ENCODE assay signal across 1 cellular context in genomic region chr9:86354048-86354881, GRCh38.
TF ChIP-seq lines count a peak whose summit lies in the region.

Gene TUT7, minus strand, starts transcription at chr9:86354410. Its CDS starts 1,211 bp downstream, at chr9:86353199.

TF ChIP-seq in HEK293, 187 proteins besides CTCF, POLR2A, EP300 and RAD21 (continued from another document and continues in another):
- no peak for TF ChIP-seq ZSCAN18 (tag by site-specific recombination; IDR thresholded peaks at IDR 0.05)
- peak; percentile 77 for TF ChIP-seq ZBTB6 (tag by site-specific recombination; IDR thresholded peaks at IDR 0.05)
- TF ChIP-seq ZNF184 (tag by site-specific recombination; IDR thresholded peaks at IDR 0.05): peak; percentile 7; the same call in 1 of the 2 replicates
- TF ChIP-seq ZNF423 (tag by site-specific recombination; IDR thresholded peaks at IDR 0.05): peak; percentile 78
- no peak for TF ChIP-seq ZNF266 (tag by site-specific recombination; IDR thresholded peaks at IDR 0.05; ENCODE audit: low read depth)
- TF ChIP-seq ZNF169 (tag by site-specific recombination; IDR thresholded peaks at IDR 0.05): no peak
- TF ChIP-seq TRIM28 (IDR thresholded peaks at IDR 0.05; ENCODE audit: borderline replicate concordance, low read length): peak; percentile 49; the same call in 1 of the 2 replicates
- no peak for TF ChIP-seq ZNF214 (tag by site-specific recombination; IDR thresholded peaks at IDR 0.05; ENCODE audit: borderline replicate concordance)
- TF ChIP-seq ZNF707 (tag by site-specific recombination; IDR thresholded peaks at IDR 0.05): no peak
- TF ChIP-seq ZNF544 (tag by site-specific recombination; IDR thresholded peaks at IDR 0.05): no peak
- TF ChIP-seq ZNF114 (tag by site-specific recombination; IDR thresholded peaks at IDR 0.05): no peak
- TF ChIP-seq ZNF292 (tag by site-specific recombination; IDR thresholded peaks at IDR 0.05; ENCODE audit: borderline replicate concordance, low read depth): no peak
- TF ChIP-seq ZNF473 (tag by site-specific recombination; IDR thresholded peaks at IDR 0.05): no peak
- no peak for TF ChIP-seq ZNF585B (tag by site-specific recombination; IDR thresholded peaks at IDR 0.05)
- TF ChIP-seq GFI1B (tag by site-specific recombination; IDR thresholded peaks at IDR 0.05): no peak
- peak; percentile 71 for TF ChIP-seq ZFP69B (tag by site-specific recombination; IDR thresholded peaks at IDR 0.05)
- TF ChIP-seq ZNF513 (tag by site-specific recombination; IDR thresholded peaks at IDR 0.05): no peak; the same call in 1 of the 2 replicates
- TF ChIP-seq MZF1 (tag by site-specific recombination; IDR thresholded peaks at IDR 0.05; ENCODE audit: borderline replicate concordance): no peak; the same call in 1 of the 2 replicates
- peak; percentile 83 for TF ChIP-seq ZNF629 (tag by site-specific recombination; IDR thresholded peaks at IDR 0.05)
- TF ChIP-seq ZNF792 (tag by site-specific recombination; IDR thresholded peaks at IDR 0.05): no peak
- no peak for TF ChIP-seq RBAK (tag by site-specific recombination; IDR thresholded peaks at IDR 0.05)
- TF ChIP-seq ZNF621 (tag by site-specific recombination; IDR thresholded peaks at IDR 0.05): no peak
- peak; percentile 47; the same call in 1 of the 2 replicates for TF ChIP-seq ZNF518A (tag by site-specific recombination; conservative IDR thresholded peaks at IDR 0.05; ENCODE audit: low read depth)
- no peak for TF ChIP-seq ZNF791 (tag by site-specific recombination; IDR thresholded peaks at IDR 0.05)
- TF ChIP-seq ZFP37 (tag by site-specific recombination; IDR thresholded peaks at IDR 0.05): no peak; the same call in 1 of the 2 replicates
- TF ChIP-seq ZNF521 (tag by site-specific recombination; IDR thresholded peaks at IDR 0.05): no peak
- peak; percentile 25; the same call in 1 of the 2 replicates for TF ChIP-seq HOXC10 (CRISPR knock-in tag; IDR thresholded peaks at IDR 0.05)
- no peak; the same call in 1 of the 2 replicates for TF ChIP-seq ZNF623 (tag by site-specific recombination; IDR thresholded peaks at IDR 0.05)
- TF ChIP-seq ZNF175 (tag by site-specific recombination; IDR thresholded peaks at IDR 0.05): no peak
- peak; percentile 98 for TF ChIP-seq ZBTB20 (tag by site-specific recombination; IDR thresholded peaks at IDR 0.05)
- no peak for TF ChIP-seq ZNF146 (tag by site-specific recombination; IDR thresholded peaks at IDR 0.05)
- no peak for TF ChIP-seq ZNF548 (tag by site-specific recombination; IDR thresholded peaks at IDR 0.05)
- no peak for TF ChIP-seq ZNF514 (tag by site-specific recombination; IDR thresholded peaks at IDR 0.05)
- no peak for TF ChIP-seq ZNF274 (IDR thresholded peaks at IDR 0.05; ENCODE audit: low read length)
- no peak for TF ChIP-seq ZNF274 (tag by site-specific recombination; IDR thresholded peaks at IDR 0.05; ENCODE audit: borderline replicate concordance)
- TF ChIP-seq OVOL3 (tag by site-specific recombination; IDR thresholded peaks at IDR 0.05): 0 out of 2 replicates have a peak, but pooled peaks have one; percentile 56
- TF ChIP-seq ZNF426 (tag by site-specific recombination; IDR thresholded peaks at IDR 0.05): no peak
- TF ChIP-seq ZXDB (tag by site-specific recombination; IDR thresholded peaks at IDR 0.05): peak; percentile 88
- no peak for TF ChIP-seq ZNF362 (tag by site-specific recombination; IDR thresholded peaks at IDR 0.05)
- TF ChIP-seq ZNF639 (tag by site-specific recombination; IDR thresholded peaks at IDR 0.05): no peak; the same call in 1 of the 2 replicates
- peak; percentile 78 for TF ChIP-seq EGR2 (tag by site-specific recombination; IDR thresholded peaks at IDR 0.05; ENCODE audit: low read depth)
- no peak for TF ChIP-seq ZNF571 (tag by site-specific recombination; IDR thresholded peaks at IDR 0.05)
- TF ChIP-seq ZBTB49 (tag by site-specific recombination; IDR thresholded peaks at IDR 0.05; ENCODE audit: low read depth): no peak
- no peak for TF ChIP-seq ZNF416 (tag by site-specific recombination; IDR thresholded peaks at IDR 0.05)
- TF ChIP-seq ZBTB17 (tag by site-specific recombination; IDR thresholded peaks at IDR 0.05): peak; percentile 79
- no peak for TF ChIP-seq ZNF529 (tag by site-specific recombination; IDR thresholded peaks at IDR 0.05; ENCODE audit: insufficient replicate concordance)
- TF ChIP-seq ZNF677 (tag by site-specific recombination; IDR thresholded peaks at IDR 0.05): no peak
- no peak for TF ChIP-seq ZNF510 (tag by site-specific recombination; IDR thresholded peaks at IDR 0.05; ENCODE audit: insufficient replicate concordance)
- no peak for TF ChIP-seq ZNF221 (tag by site-specific recombination; IDR thresholded peaks at IDR 0.05; ENCODE audit: borderline replicate concordance)
- TF ChIP-seq ZNF398 (tag by site-specific recombination; IDR thresholded peaks at IDR 0.05): no peak
- TF ChIP-seq ZNF341 (tag by site-specific recombination; IDR thresholded peaks at IDR 0.05; ENCODE audit: low read depth): no peak
- no peak for TF ChIP-seq ZNF354C (tag by site-specific recombination; IDR thresholded peaks at IDR 0.05; ENCODE audit: borderline replicate concordance, low read depth)
- 0 out of 2 replicates have a peak, but pooled peaks have one; percentile 66 for TF ChIP-seq ZNF785 (tag by site-specific recombination; IDR thresholded peaks at IDR 0.05)
- TF ChIP-seq ZNF701 (tag by site-specific recombination; IDR thresholded peaks at IDR 0.05): no peak
- TF ChIP-seq ZNF555 (tag by site-specific recombination; conservative IDR thresholded peaks at IDR 0.05): no peak
- peak; percentile 69 for TF ChIP-seq ZNF76 (tag by site-specific recombination; IDR thresholded peaks at IDR 0.05; ENCODE audit: borderline replicate concordance, low read depth)
- TF ChIP-seq ZNF16 (tag by site-specific recombination; IDR thresholded peaks at IDR 0.05; ENCODE audit: low read depth): no peak
- no peak for TF ChIP-seq ZNF23 (tag by site-specific recombination; IDR thresholded peaks at IDR 0.05; ENCODE audit: borderline replicate concordance)
